Comparison of ENCODE assay signal across 12 cellular contexts in genomic region chr1:183048087-183049085, GRCh38. TPM values are rescaled to one million over a fixed set of nuclear protein-coding genes. Genes with fewer than 3 reads are reported as not detected.
DNase-seq lines count a peak whose midpoint lies in the region; ATAC-seq and TF ChIP-seq lines count a peak whose summit lies in the region.
"Had no signal": no experiment of that assay in that cellular context is flagged by ENCODE, and none has a peak within 500 bp of the region (broad histone marks: within the 10 kb centered on the region; RNA-seq: fewer than 3 reads in every experiment).

No MANE protein-coding gene starts in this region.

- H3K4me3 ChIP-seq in vagina, result no peak overlapping the region
- H3K4me3 ChIP-seq: body of pancreas, PC-9, transverse colon had no signal

- DNase-seq in effector memory CD8-positive, alpha-beta T cell, result no peak
- DNase-seq in LoVo (ENCODE audit: low spot score), result no peak
- DNase-seq in vagina (ENCODE audit: extremely low spot score in 2 of 2), result no peak
- no peak for DNase-seq in epidermal melanocyte (ENCODE audit: insufficient read length, low spot score)
- DNase-seq in SHP77 treated with DMSO at 0.1 percent for 48 hours (lab: John Stamatoyannopoulos, UW), result no peak
- DNase-seq: activated CD4-positive, alpha-beta memory T cell treated with anti-CD3 and anti-CD28 coated beads, Interleukin-2, amount 10 ng/mL, durations not matched to agents 7 days and 5 days; body of pancreas; PC-9; transverse colon had no signal

- H3K4me1 Mint-ChIP-seq in effector memory CD8-positive, alpha-beta T cell (ENCODE audit: low read depth in 2 of 2), result no peaks in the 10 kb centered on the region

- H3K36me3 Mint-ChIP-seq in effector memory CD8-positive, alpha-beta T cell (ENCODE audit: insufficient read depth), result no peaks in the 10 kb centered on the region

- H3K27me3 ChIP-seq in vagina, result no peaks in the 10 kb centered on the region
- H3K27me3 ChIP-seq: body of pancreas, transverse colon had no signal

- H3K36me3 ChIP-seq in vagina, result no peaks in the 10 kb centered on the region
- H3K36me3 ChIP-seq: transverse colon had no signal

- H3K9me3 ChIP-seq in vagina, result no peaks in the 10 kb centered on the region
- H3K9me3 ChIP-seq: body of pancreas, transverse colon had no signal

- intact Hi-C loops in vagina (cut with DNase I), result no loop called here

- peaks cover 77% of the 10 kb centered on the region for H3K4me1 ChIP-seq in vagina

- H3K27me3 Mint-ChIP-seq in effector memory CD8-positive, alpha-beta T cell, result peaks cover 39% of the 10 kb centered on the region in 2 donors

- peak; percentile 97 for ATAC-seq in GM18870 (IDR thresholded peaks at IDR 0.05; ENCODE audit: unreplicated experiment)
- peak; percentile 97 for ATAC-seq in GM21737 (IDR thresholded peaks at IDR 0.05; ENCODE audit: unreplicated experiment)
- ATAC-seq in HG03354 (IDR thresholded peaks at IDR 0.05; ENCODE audit: poor library complexity, severe bottlenecking, unreplicated experiment), result peak; percentile 100
- peak; percentile 48 for ATAC-seq in effector memory CD8-positive, alpha-beta T cell (replicated peaks)
- ATAC-seq: body of pancreas had no signal

- no peak for TF ChIP-seq CTCF in vagina (IDR thresholded peaks at IDR 0.05)

- H3K27ac Mint-ChIP-seq in effector memory CD8-positive, alpha-beta T cell, result no peak overlapping the region
- H3K27ac Mint-ChIP-seq: activated CD4-positive, alpha-beta memory T cell treated with anti-CD3 and anti-CD28 coated beads, Interleukin-2, amount 10 ng/mL, durations not matched to agents 7 days and 5 days had no signal

- H3K27ac ChIP-seq in vagina, result no peak overlapping the region
- H3K27ac ChIP-seq: body of pancreas, PC-9, transverse colon had no signal

- no peak for TF ChIP-seq POLR2A in vagina (IDR thresholded peaks at IDR 0.05)

- no peaks in the 10 kb centered on the region for H3K9me3 Mint-ChIP-seq in effector memory CD8-positive, alpha-beta T cell
- H3K9me3 Mint-ChIP-seq: activated CD4-positive, alpha-beta memory T cell treated with anti-CD3 and anti-CD28 coated beads, Interleukin-2, amount 10 ng/mL, durations not matched to agents 7 days and 5 days had no signal

- no peak overlapping the region for H3K4me3 Mint-ChIP-seq in effector memory CD8-positive, alpha-beta T cell
- H3K4me3 Mint-ChIP-seq: activated CD4-positive, alpha-beta memory T cell treated with anti-CD3 and anti-CD28 coated beads, Interleukin-2, amount 10 ng/mL, durations not matched to agents 7 days and 5 days had no signal

RNA-seq across cellular contexts. Expression of gene LAMC1, which starts 25.2 kb away (rescaled TPM):
- total RNA-seq in vagina, result 217 TPM

Comparison
In these comparisons a context has a peak if more than half of its experiments do, and no peak if none do; other contexts are left out.
1. ATAC-seq: peak in every context shown above with its lines; median percentile 100 in HG03354; 97 in GM18870; 97 in GM21737; 48 in effector memory CD8-positive, alpha-beta T cell.